Comparison of ENCODE assay signal across 3 cellular contexts in the genomic region with DNA sequence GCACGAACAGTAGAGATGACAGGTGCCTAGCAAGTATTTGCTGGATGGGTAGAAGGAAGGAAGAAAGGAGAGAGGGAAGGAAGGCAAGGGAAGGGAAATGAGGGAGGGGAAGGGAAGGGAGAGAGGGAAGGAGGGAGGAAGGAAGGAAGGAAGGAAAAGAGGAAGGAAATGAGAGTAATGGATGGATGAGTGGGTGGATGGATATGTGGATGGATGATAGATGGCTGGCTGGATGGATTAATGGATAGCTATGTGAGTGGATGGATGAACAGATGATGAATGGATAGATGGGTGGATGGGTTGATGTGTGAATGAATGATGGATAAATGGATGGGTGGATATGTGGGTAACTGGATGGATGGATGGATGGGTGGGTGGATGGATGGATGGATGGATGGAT.
TF ChIP-seq lines count a peak whose summit lies in the region.

No MANE protein-coding gene starts in this region.

TF ChIP-seq in HEK293, 187 proteins besides CTCF, POLR2A, EP300 and RAD21:
- TF ChIP-seq ZNF366 (tag by site-specific recombination; conservative IDR thresholded peaks at IDR 0.05): peak; percentile 89
- TF ChIP-seq ZNF37A (tag by site-specific recombination; IDR thresholded peaks at IDR 0.05): no peak
- no peak for TF ChIP-seq ZNF747 (tag by site-specific recombination; IDR thresholded peaks at IDR 0.05)
- TF ChIP-seq EGR2 (tag by site-specific recombination; IDR thresholded peaks at IDR 0.05; ENCODE audit: low read depth): peak; percentile 14; the same call in 1 of the 2 replicates
- no peak for TF ChIP-seq ZNF791 (tag by site-specific recombination; IDR thresholded peaks at IDR 0.05)
- TF ChIP-seq GLI4 (tag by site-specific recombination; IDR thresholded peaks at IDR 0.05): no peak
- TF ChIP-seq ZBTB17 (tag by site-specific recombination; IDR thresholded peaks at IDR 0.05): peak; percentile 54; the same call in 1 of the 2 replicates
- TF ChIP-seq ZNF184 (tag by site-specific recombination; IDR thresholded peaks at IDR 0.05): no peak
- TF ChIP-seq ZNF610 (tag by site-specific recombination; IDR thresholded peaks at IDR 0.05; ENCODE audit: borderline replicate concordance): no peak
- TF ChIP-seq, protein P1, sequence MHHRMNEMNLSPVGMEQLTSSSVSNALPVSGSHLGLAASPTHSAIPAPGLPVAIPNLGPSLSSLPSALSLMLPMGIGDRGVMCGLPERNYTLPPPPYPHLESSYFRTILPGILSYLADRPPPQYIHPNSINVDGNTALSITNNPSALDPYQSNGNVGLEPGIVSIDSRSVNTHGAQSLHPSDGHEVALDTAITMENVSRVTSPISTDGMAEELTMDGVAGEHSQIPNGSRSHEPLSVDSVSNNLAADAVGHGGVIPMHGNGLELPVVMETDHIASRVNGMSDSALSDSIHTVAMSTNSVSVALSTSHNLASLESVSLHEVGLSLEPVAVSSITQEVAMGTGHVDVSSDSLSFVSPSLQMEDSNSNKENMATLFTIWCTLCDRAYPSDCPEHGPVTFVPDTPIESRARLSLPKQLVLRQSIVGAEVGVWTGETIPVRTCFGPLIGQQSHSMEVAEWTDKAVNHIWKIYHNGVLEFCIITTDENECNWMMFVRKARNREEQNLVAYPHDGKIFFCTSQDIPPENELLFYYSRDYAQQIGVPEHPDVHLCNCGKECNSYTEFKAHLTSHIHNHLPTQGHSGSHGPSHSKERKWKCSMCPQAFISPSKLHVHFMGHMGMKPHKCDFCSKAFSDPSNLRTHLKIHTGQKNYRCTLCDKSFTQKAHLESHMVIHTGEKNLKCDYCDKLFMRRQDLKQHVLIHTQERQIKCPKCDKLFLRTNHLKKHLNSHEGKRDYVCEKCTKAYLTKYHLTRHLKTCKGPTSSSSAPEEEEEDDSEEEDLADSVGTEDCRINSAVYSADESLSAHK (tag by site-specific recombination; IDR thresholded peaks at IDR 0.05): no peak
- TF ChIP-seq ZNF658 (tag by site-specific recombination; IDR thresholded peaks at IDR 0.05): no peak
TF ChIP-seq in HEK293: peak in this region for 3.

TF ChIP-seq in IMR-90, 13 proteins besides CTCF, POLR2A, EP300 and RAD21:
- TF ChIP-seq, protein P2, sequence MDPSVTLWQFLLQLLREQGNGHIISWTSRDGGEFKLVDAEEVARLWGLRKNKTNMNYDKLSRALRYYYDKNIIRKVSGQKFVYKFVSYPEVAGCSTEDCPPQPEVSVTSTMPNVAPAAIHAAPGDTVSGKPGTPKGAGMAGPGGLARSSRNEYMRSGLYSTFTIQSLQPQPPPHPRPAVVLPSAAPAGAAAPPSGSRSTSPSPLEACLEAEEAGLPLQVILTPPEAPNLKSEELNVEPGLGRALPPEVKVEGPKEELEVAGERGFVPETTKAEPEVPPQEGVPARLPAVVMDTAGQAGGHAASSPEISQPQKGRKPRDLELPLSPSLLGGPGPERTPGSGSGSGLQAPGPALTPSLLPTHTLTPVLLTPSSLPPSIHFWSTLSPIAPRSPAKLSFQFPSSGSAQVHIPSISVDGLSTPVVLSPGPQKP (IDR thresholded peaks at IDR 0.05; ENCODE audit: borderline replicate concordance, low read depth, low read length): no peak
- TF ChIP-seq CHD1 (IDR thresholded peaks at IDR 0.05; ENCODE audit: low read depth, low read length) (no peak), MXI1 (IDR thresholded peaks at IDR 0.05; ENCODE audit: borderline replicate concordance, low read depth, low read length) (no peak), FOS (IDR thresholded peaks at IDR 0.05; ENCODE audit: low read depth, low read length) (no peak), BHLHE40 (IDR thresholded peaks at IDR 0.05; ENCODE audit: low read depth, low read length) (no peak), CEBPB (IDR thresholded peaks at IDR 0.05; ENCODE audit: low read depth, low read length) (no peak), SMC3 (IDR thresholded peaks at IDR 0.05; ENCODE audit: low read depth, low read length) (no peak), NFE2L2 (IDR thresholded peaks at IDR 0.05; ENCODE audit: low read depth, low read length) (no peak), MAZ (IDR thresholded peaks at IDR 0.05; ENCODE audit: borderline replicate concordance, low read depth, low read length) (no peak), RCOR1 (IDR thresholded peaks at IDR 0.05; ENCODE audit: insufficient replicate concordance, low read length) (no peak), RFX5 (IDR thresholded peaks at IDR 0.05; ENCODE audit: low read depth, low read length) (no peak), MAFK (IDR thresholded peaks at IDR 0.05; ENCODE audit: low read depth, low read length) (no peak)
- TF ChIP-seq, protein P3, sequence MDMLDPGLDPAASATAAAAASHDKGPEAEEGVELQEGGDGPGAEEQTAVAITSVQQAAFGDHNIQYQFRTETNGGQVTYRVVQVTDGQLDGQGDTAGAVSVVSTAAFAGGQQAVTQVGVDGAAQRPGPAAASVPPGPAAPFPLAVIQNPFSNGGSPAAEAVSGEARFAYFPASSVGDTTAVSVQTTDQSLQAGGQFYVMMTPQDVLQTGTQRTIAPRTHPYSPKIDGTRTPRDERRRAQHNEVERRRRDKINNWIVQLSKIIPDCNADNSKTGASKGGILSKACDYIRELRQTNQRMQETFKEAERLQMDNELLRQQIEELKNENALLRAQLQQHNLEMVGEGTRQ (IDR thresholded peaks at IDR 0.05; ENCODE audit: low read depth, low read length): no peak

TF ChIP-seq in H1, 55 proteins besides CTCF, POLR2A, EP300 and RAD21:
- TF ChIP-seq SP4 (IDR thresholded peaks at IDR 0.05; ENCODE audit: low read length) (no peak), CBX8 (IDR thresholded peaks at IDR 0.05; ENCODE audit: borderline replicate concordance, low read depth, low read length) (no peak), CHD1 (IDR thresholded peaks at IDR 0.05; ENCODE audit: low read depth, low read length) (no peak), ZNF274 (IDR thresholded peaks at IDR 0.05; ENCODE audit: borderline replicate concordance, extremely low read depth, low read length) (no peak), SAP30 (IDR thresholded peaks at IDR 0.05; ENCODE audit: insufficient read depth, insufficient replicate concordance, low read length) (no peak), SIX5 (IDR thresholded peaks at IDR 0.05; ENCODE audit: low read depth, low read length) (no peak), POU5F1 (IDR thresholded peaks at IDR 0.05; ENCODE audit: low read depth, low read length) (no peak), NANOG (IDR thresholded peaks at IDR 0.05; ENCODE audit: insufficient read depth, low read depth, low read length, poor library complexity, severe bottlenecking) (no peak), BCL11A (IDR thresholded peaks at IDR 0.05; ENCODE audit: low read depth in 2 of 2, low read length in 2 of 2) (no peak), MAFK (IDR thresholded peaks at IDR 0.05; ENCODE audit: low read depth, low read length) (no peak), KDM1A (IDR thresholded peaks at IDR 0.05; ENCODE audit: borderline replicate concordance, low read length) (no peak), KDM4A (IDR thresholded peaks at IDR 0.05; ENCODE audit: low read depth, low read length, severe bottlenecking) (no peak), HDAC6 (IDR thresholded peaks at IDR 0.05; ENCODE audit: low read depth, low read length) (no peak)
- TF ChIP-seq, protein P3 (IDR thresholded peaks at IDR 0.05; ENCODE audit: low read length): no peak
